Comparison of ENCODE assay signal across 10 cellular contexts in the genomic region with DNA sequence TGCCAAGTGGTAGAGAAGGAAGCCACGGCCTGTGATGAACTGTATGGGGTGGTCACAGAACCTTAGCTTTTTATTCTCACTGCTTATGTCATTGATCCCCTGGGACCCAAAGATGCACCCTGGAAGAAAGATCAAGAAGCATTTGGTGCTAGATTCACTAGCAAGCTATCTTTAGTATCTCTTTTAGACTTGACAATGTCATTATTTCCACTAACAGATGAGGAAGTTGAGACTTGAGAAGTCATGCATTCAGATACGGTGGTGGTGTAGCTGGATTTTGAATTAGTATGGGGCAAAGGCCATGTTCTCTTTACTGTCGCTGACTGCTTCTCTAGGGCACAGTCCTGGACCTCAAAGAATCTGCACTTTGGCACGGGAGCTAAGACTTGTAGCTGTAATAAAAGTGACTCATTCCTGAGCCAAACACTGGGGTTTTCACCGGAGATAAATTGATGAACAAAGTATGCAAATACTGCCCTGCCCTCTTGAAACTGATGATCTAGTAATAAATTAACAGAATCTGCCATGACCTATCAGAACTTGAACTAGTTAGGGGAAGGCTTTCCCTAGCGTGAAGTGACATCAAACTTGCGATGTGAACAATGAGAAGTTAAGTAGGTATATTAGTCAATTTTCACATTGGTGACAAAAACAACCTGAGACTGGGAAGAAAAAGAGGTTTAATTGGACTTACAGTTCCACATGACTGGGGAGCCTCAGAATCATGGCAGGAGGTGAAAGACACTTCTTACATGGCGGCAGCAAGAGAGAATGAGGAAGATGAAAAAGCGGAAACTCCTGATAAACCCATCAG. TPM values are rescaled to one million over a fixed set of nuclear protein-coding genes. Genes with fewer than 3 reads are reported as not detected.
DNase-seq lines count a peak whose midpoint lies in the region; ATAC-seq and TF ChIP-seq lines count a peak whose summit lies in the region.
"Had no signal": no experiment of that assay in that cellular context is flagged by ENCODE, and none has a peak within 500 bp of the region (broad histone marks: within the 10 kb centered on the region; RNA-seq: fewer than 3 reads in every experiment).

No MANE protein-coding gene starts in this region.

- intact Hi-C loops in adrenal gland (cut with DNase I), result no loop called here

- H3K4me3 ChIP-seq in rectal smooth muscle tissue (ENCODE audit: low read length) (peak overlapping the region; percentile 16), adrenal gland (no peak overlapping the region)

- H3K79me2 ChIP-seq in H9 (ENCODE audit: insufficient read depth, low read length), result no peaks in the 10 kb centered on the region

- TF ChIP-seq CTCF in adrenal gland (IDR thresholded peaks at IDR 0.05) (no peak), chondrocyte (IDR thresholded peaks at IDR 0.05) (no peak), H9 (conservative IDR thresholded peaks at IDR 0.05) (no peak)

- H2BK5ac ChIP-seq in H9 (ENCODE audit: insufficient read length, low read length), result no peak overlapping the region

- peak; percentile 76 for ATAC-seq in GM19043 (IDR thresholded peaks at IDR 0.05; ENCODE audit: low read depth, unreplicated experiment)
- peak; percentile 93 for ATAC-seq in HG02840 (IDR thresholded peaks at IDR 0.05; ENCODE audit: low FRiP score, unreplicated experiment)

- H3K27me3 ChIP-seq in rectal smooth muscle tissue (ENCODE audit: control insufficient read depth, insufficient read depth, low read length) (peaks cover 2% of the 10 kb centered on the region), adrenal gland (peaks cover 3% of the 10 kb centered on the region), H9 (ENCODE audit: insufficient read depth, low read length) (peaks cover 5% of the 10 kb centered on the region; the same call in 1 of the 2 replicates)

- no peak overlapping the region for H4K8ac ChIP-seq in H9 (replicated peaks; ENCODE audit: insufficient read length, low read depth, low read length)

- H3K79me1 ChIP-seq in H9 (ENCODE audit: insufficient read depth, low read depth, low read length, poor library complexity, severe bottlenecking), result no peaks in the 10 kb centered on the region

- H3K4me1 ChIP-seq in rectal smooth muscle tissue (ENCODE audit: control insufficient read depth, insufficient read depth, low read length) (no peaks in the 10 kb centered on the region), adrenal gland (replicated peaks in 1 of 2) (no peaks in the 10 kb centered on the region), H9 (ENCODE audit: insufficient read depth, low read length) (no peaks in the 10 kb centered on the region)

- H2BK12ac ChIP-seq in H9 (ENCODE audit: insufficient read length, low read depth, low read length), result no peak overlapping the region

- no peak overlapping the region for H3K14ac ChIP-seq in H9 (ENCODE audit: insufficient read depth, low read length)

- no peak overlapping the region for H2BK20ac ChIP-seq in H9 (ENCODE audit: low read depth, low read length, poor library complexity, severe bottlenecking)

- no peaks in the 10 kb centered on the region for H3K36me3 ChIP-seq in rectal smooth muscle tissue (ENCODE audit: control insufficient read depth, insufficient read depth, low read length)
- H3K36me3 ChIP-seq in adrenal gland (replicated peaks in 1 of 2), result no peaks in the 10 kb centered on the region

- H2AK5ac ChIP-seq in H9 (ENCODE audit: insufficient read length, low read length), result no peak overlapping the region

- H2BK15ac ChIP-seq in H9 (ENCODE audit: low read depth, low read length), result no peak overlapping the region

- H2BK120ac ChIP-seq in H9 (ENCODE audit: low read depth, low read length, poor library complexity, severe bottlenecking), result no peak overlapping the region

- H4K20me1 ChIP-seq in H9 (ENCODE audit: control insufficient read depth, insufficient read depth, insufficient read length), result no peaks in the 10 kb centered on the region

- H3K4me1 Mint-ChIP-seq in chondrocyte (ENCODE audit: low read depth), result no peaks in the 10 kb centered on the region
- H3K4me1 Mint-ChIP-seq in H9, result peaks cover 0 to 3% of the 10 kb centered on the region in 2 experiments; a peak in 1 of 4 replicates

- H3K4me2 ChIP-seq in H9 (ENCODE audit: insufficient read depth, insufficient read length, low read length), result no peak overlapping the region

- H3K9me3 ChIP-seq in adrenal gland (replicated peaks in 1 of 3) (no peaks in the 10 kb centered on the region), H9 (ENCODE audit: control insufficient read depth, low read depth, low read length) (no peaks in the 10 kb centered on the region)

- H3K4me3 Mint-ChIP-seq in chondrocyte (ENCODE audit: unreplicated experiment) (no peak overlapping the region), H9 (no peak overlapping the region)

- H3K27ac Mint-ChIP-seq in chondrocyte (ENCODE audit: unreplicated experiment) (no peak overlapping the region), H9 (no peak overlapping the region)

- H3K27ac ChIP-seq in rectal smooth muscle tissue (ENCODE audit: low read depth, low read length) (no peak overlapping the region), adrenal gland (no peak overlapping the region), H9 (ENCODE audit: insufficient read length, low read depth, low read length) (no peak overlapping the region)

- no peak overlapping the region for H3K56ac ChIP-seq in H9 (ENCODE audit: insufficient read length, low read depth, low read length)

- no peak overlapping the region for H3T11ph ChIP-seq in H9 (ENCODE audit: low read length)

- WGBS in adrenal gland, 4 donors, result 57 to 66% (median 64%) methylated on average over 9 of the region's 9 CpGs
- WGBS in H9 (ENCODE audit: extremely low coverage, insufficient read length, low lambda C conversion rate), result no CpG with 5 or more reads among the region's 9 CpGs

- DNase-seq in MV-4-11 (lab: John Stamatoyannopoulos, UW), result peak; percentile 33
- DNase-seq in adrenal gland, result no peak
- DNase-seq in chondrocyte (ENCODE audit: low spot score), result no peak
- no peak for DNase-seq in H9
- DNase-seq in T-helper 1 cell, result no peak
- DNase-seq: NCI-H446 treated with DMSO at 0.1 percent for 48 hours had no signal

- H3K27me3 Mint-ChIP-seq in chondrocyte (ENCODE audit: low read depth) (no peaks in the 10 kb centered on the region), H9 (ENCODE audit: low read depth) (peaks cover 10% of the 10 kb centered on the region)

- TF ChIP-seq POLR2A in adrenal gland (IDR thresholded peaks at IDR 0.05), result no peak

- H4K5ac ChIP-seq in H9 (ENCODE audit: insufficient read length, low read depth, low read length), result no peak overlapping the region

- H3K18ac ChIP-seq in H9 (ENCODE audit: insufficient read length, low read depth, low read length), result no peak overlapping the region

- H3K9me3 Mint-ChIP-seq in chondrocyte (ENCODE audit: low read depth) (peaks cover 3% of the 10 kb centered on the region), H9 (no peaks in the 10 kb centered on the region)

- no peak overlapping the region for H4K91ac ChIP-seq in H9 (ENCODE audit: insufficient read length, low read depth, low read length)

- H2AFZ ChIP-seq in H9 (ENCODE audit: low read length), result no peak overlapping the region

- H3K23me2 ChIP-seq in H9 (ENCODE audit: insufficient read length, low read depth, low read length, poor library complexity, severe bottlenecking), result peaks cover 2% of the 10 kb centered on the region

- no peak overlapping the region for H3K4ac ChIP-seq in H9 (ENCODE audit: low read depth, low read length)

- H3K36me3 Mint-ChIP-seq in chondrocyte (ENCODE audit: low read depth) (no peaks in the 10 kb centered on the region), H9 (ENCODE audit: insufficient read depth in 1 of 3, low read depth in 3 of 3) (no peaks in the 10 kb centered on the region; a peak in 1 of 7 replicates)

- H3K9ac ChIP-seq in rectal smooth muscle tissue (ENCODE audit: low read length) (no peak overlapping the region), H9 (ENCODE audit: extremely low read depth, insufficient read length, low read length) (no peak overlapping the region)

- H3K23ac ChIP-seq in H9 (ENCODE audit: insufficient read length, low read depth, low read length), result no peak overlapping the region

RNA-seq across cellular contexts. Expression of a gene that starts 5.4 kb away (rescaled TPM):
- total RNA-seq in adrenal gland (1 to 10 TPM in 3 of 8 donors, under 1 TPM in 3, not detected in 2; 0.06 to 2.8 (median 0.68) TPM), chondrocyte (0.22 to 0.48 TPM (median 0.33 TPM) in 3 replicates), H9 (2021) (3.6 and 3.8 TPM in 2 replicates)
- 1 to 10 TPM in 1 of 3 donors, under 1 TPM in 2; 0.57 to 1.8 (median 0.64) TPM for polyA plus RNA-seq in adrenal gland
- total RNA-seq: dermis microvascular lymphatic vessel endothelial cell had no signal
